Comparison of ENCODE assay signal across 18 cellular contexts in the genomic region with DNA sequence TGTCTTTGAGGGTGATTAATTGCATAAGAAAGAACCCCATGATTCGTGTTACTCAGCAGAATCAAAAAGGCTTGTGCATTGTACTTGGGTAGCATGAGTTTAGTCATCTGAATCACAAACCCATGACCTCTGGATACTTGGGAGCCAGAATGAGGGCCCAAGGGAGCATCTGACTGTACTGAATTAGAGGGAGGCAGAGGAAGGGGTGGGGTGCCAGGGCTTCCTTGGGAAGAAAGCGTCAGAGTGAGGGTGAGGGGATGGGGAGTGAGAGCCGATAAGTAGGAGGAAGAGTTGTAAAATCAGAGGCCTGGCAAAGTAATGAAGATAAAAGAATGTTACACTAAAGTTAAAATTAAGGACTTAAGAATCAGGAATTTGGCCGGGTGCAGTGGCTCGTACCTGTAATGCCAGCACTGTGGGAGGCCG. TPM values are rescaled to one million over a fixed set of nuclear protein-coding genes. Genes with fewer than 3 reads are reported as not detected.
DNase-seq lines count a peak whose midpoint lies in the region; ATAC-seq, FAIRE-seq and TF ChIP-seq lines count a peak whose summit lies in the region.
"Had no signal": no experiment of that assay in that cellular context is flagged by ENCODE, and none has a peak within 500 bp of the region (broad histone marks: within the 10 kb centered on the region; RNA-seq: fewer than 3 reads in every experiment).

No MANE protein-coding gene starts in this region.

- H3K4me2 ChIP-seq in mammary epithelial cell (ENCODE audit: insufficient read depth, low read depth, low read length), result no peak overlapping the region

- no peaks in the 10 kb centered on the region for H3K36me3 Mint-ChIP-seq in activated CD4-positive, alpha-beta T cell treated with anti-CD3 and anti-CD28 coated beads, Interleukin-2, amount 10 ng/mL, durations not matched to agents 7 days and 5 days (ENCODE audit: low read depth)
- H3K36me3 Mint-ChIP-seq: brain had no signal

- CTCF ChIA-PET in mammary epithelial cell (lab: Charles Lee; ENCODE audit: low non-redundant PET), result no interaction called here
- CTCF ChIA-PET in activated CD4-positive, alpha-beta T cell treated with anti-CD3 and anti-CD28 coated beads, Interleukin-2, amount 10 ng/mL, durations not matched to agents 7 days and 5 days (lab: Charles Lee), result no interaction called here

- no peak for FAIRE-seq in bronchial epithelial cell (lab: Jason Lieb, UNC)
- FAIRE-seq: pancreas had no signal

- H3K9me3 ChIP-seq in mammary epithelial cell (replicated peaks; ENCODE audit: insufficient read depth, low read length) (no peaks in the 10 kb centered on the region), breast epithelium (no peaks in the 10 kb centered on the region), uterus (no peaks in the 10 kb centered on the region)
- H3K9me3 ChIP-seq: lower lobe of right lung, pancreas had no signal

- no peaks in the 10 kb centered on the region for H3K9me3 Mint-ChIP-seq in activated CD4-positive, alpha-beta T cell treated with anti-CD3 and anti-CD28 coated beads, Interleukin-2, amount 10 ng/mL, durations not matched to agents 7 days and 5 days

- no peak overlapping the region for H3K4me3 Mint-ChIP-seq in activated CD4-positive, alpha-beta T cell treated with anti-CD3 and anti-CD28 coated beads, Interleukin-2, amount 10 ng/mL, durations not matched to agents 7 days and 5 days
- H3K4me3 Mint-ChIP-seq: brain had no signal

- peaks cover 6% of the 10 kb centered on the region for H3K27me3 Mint-ChIP-seq in activated CD4-positive, alpha-beta T cell treated with anti-CD3 and anti-CD28 coated beads, Interleukin-2, amount 10 ng/mL, durations not matched to agents 7 days and 5 days

- H3K9ac ChIP-seq in mammary epithelial cell (ENCODE audit: insufficient read depth, low read length), result no peak overlapping the region

- TF ChIP-seq CTCF in mammary epithelial cell (conservative IDR thresholded peaks at IDR 0.05 in 1 of 2, IDR thresholded peaks at IDR 0.05 in 1 of 2; ENCODE audit: extremely low read depth in 1 of 2, insufficient read depth in 1 of 2, low read depth in 1 of 2, low read length in 2 of 2) (no peak), breast epithelium (IDR thresholded peaks at IDR 0.05) (no peak), bronchial epithelial cell (IDR thresholded peaks at IDR 0.05; ENCODE audit: insufficient read depth, low read length, severe bottlenecking) (no peak), uterus (IDR thresholded peaks at IDR 0.05) (no peak)

- H3K27ac ChIP-seq in mammary epithelial cell (ENCODE audit: insufficient read depth, low read depth, low read length) (no peak overlapping the region), breast epithelium (no peak overlapping the region), uterus (no peak overlapping the region)
- H3K27ac ChIP-seq: 22Rv1, lower lobe of right lung, pancreas, SK-N-MC had no signal

- H3K4me1 Mint-ChIP-seq in activated CD4-positive, alpha-beta T cell treated with anti-CD3 and anti-CD28 coated beads, Interleukin-2, amount 10 ng/mL, durations not matched to agents 7 days and 5 days, result no peaks in the 10 kb centered on the region

- intact Hi-C loops in mammary epithelial cell (cut with micrococcal nuclease) (no loop called here), breast epithelium (cut with DNase I; ENCODE audit: low total_unique reads) (no loop called here), uterus (cut with DNase I; ENCODE audit: low total_unique reads) (no loop called here)

- WGBS in mammary epithelial cell (ENCODE audit: low coverage, missing lambda C conversion rate), result 89% methylated on average over 6 of the region's 6 CpGs

- TF ChIP-seq POLR2A in breast epithelium (IDR thresholded peaks at IDR 0.05) (no peak), uterus (IDR thresholded peaks at IDR 0.05) (no peak)

- no peak overlapping the region for H3K27ac Mint-ChIP-seq in activated CD4-positive, alpha-beta T cell treated with anti-CD3 and anti-CD28 coated beads, Interleukin-2, amount 10 ng/mL, durations not matched to agents 7 days and 5 days

- DNase-seq in mammary epithelial cell (peak; percentile 62), breast epithelium (ENCODE audit: low spot score in 2 of 2) (no peak), bronchial epithelial cell (ENCODE audit: low read depth) (peak; percentile 42), hepatic stellate cell (ENCODE audit: low spot score) (peak; percentile 68), uterus (peak; percentile 43 to 56), OCI-M2 (lab: John Stamatoyannopoulos, UW; ENCODE audit: unreplicated experiment) (no peak)
- no peak for DNase-seq in activated CD4-positive, alpha-beta T cell treated with anti-CD3 and anti-CD28 coated beads, Interleukin-2, amount 10 ng/mL, durations not matched to agents 7 days and 5 days
- DNase-seq: activated CD4-positive, CD25-positive, alpha-beta regulatory T cell treated with anti-CD3 and anti-CD28 coated beads, Interleukin-2, amount 50 U/mL, for 72 hours; DND-41; lower lobe of right lung; NCI-H1048; NCI-H774; pancreas had no signal

- H3K79me2 ChIP-seq in mammary epithelial cell (ENCODE audit: insufficient read depth, low read length), result peaks cover 2% of the 10 kb centered on the region

- no peaks in the 10 kb centered on the region for H3K36me3 ChIP-seq in mammary epithelial cell (ENCODE audit: insufficient read depth, low read length)
- no peaks in the 10 kb centered on the region for H3K36me3 ChIP-seq in breast epithelium
- H3K36me3 ChIP-seq in bronchial epithelial cell (ENCODE audit: control insufficient read depth, insufficient read depth, low read length), result no peaks in the 10 kb centered on the region
- no peaks in the 10 kb centered on the region for H3K36me3 ChIP-seq in uterus
- H3K36me3 ChIP-seq: lower lobe of right lung, pancreas had no signal

- in situ Hi-C loops in mammary epithelial cell (cut with MboI; ENCODE audit: low sequenced_read_pairs in 2 of 2), result loop anchor here in 1 of 2 donors (25.0 kb wide), 1 partner anchor 315 kb away; no protein-coding TSS in a partner anchor

- H3K4me1 ChIP-seq in mammary epithelial cell (ENCODE audit: insufficient read depth, low read length), result peaks cover 7% of the 10 kb centered on the region
- H3K4me1 ChIP-seq in breast epithelium, result no peaks in the 10 kb centered on the region
- no peaks in the 10 kb centered on the region for H3K4me1 ChIP-seq in uterus
- H3K4me1 ChIP-seq: pancreas had no signal

- no peak for ATAC-seq in GM18867 (IDR thresholded peaks at IDR 0.05; ENCODE audit: unreplicated experiment)
- ATAC-seq: lower lobe of right lung had no signal

- H4K20me1 ChIP-seq in mammary epithelial cell (ENCODE audit: insufficient read depth, low read length), result no peaks in the 10 kb centered on the region

- no peak overlapping the region for H2AFZ ChIP-seq in mammary epithelial cell (ENCODE audit: low read depth, low read length)

- POLR2A ChIA-PET in activated CD4-positive, alpha-beta T cell treated with anti-CD3 and anti-CD28 coated beads, Interleukin-2, amount 10 ng/mL, durations not matched to agents 7 days and 5 days (lab: Charles Lee), result no interaction called here

- no peak overlapping the region for H3K4me3 ChIP-seq in mammary epithelial cell (replicated peaks in 1 of 3; ENCODE audit: insufficient read depth in 1 of 3, low read depth in 2 of 3, low read length in 3 of 3)
- H3K4me3 ChIP-seq in breast epithelium, result no peak overlapping the region
- H3K4me3 ChIP-seq in bronchial epithelial cell (ENCODE audit: low read depth, low read length), result no peak overlapping the region
- no peak overlapping the region for H3K4me3 ChIP-seq in uterus
- H3K4me3 ChIP-seq: lower lobe of right lung, pancreas, SK-N-MC had no signal

- dilution Hi-C loops in mammary epithelial cell (cut with HindIII; ENCODE audit: low sequenced_read_pairs), result no loop called here

- H3K27me3 ChIP-seq in mammary epithelial cell (ENCODE audit: insufficient read depth, low read length) (no peaks in the 10 kb centered on the region), breast epithelium (no peaks in the 10 kb centered on the region), bronchial epithelial cell (ENCODE audit: control insufficient read depth, insufficient read depth, low read length) (no peaks in the 10 kb centered on the region), uterus (no peaks in the 10 kb centered on the region)
- H3K27me3 ChIP-seq: pancreas had no signal

- BruUV-seq in mammary epithelial cell (replicated peaks; lab: Mats Ljungman, UMichigan), result no TSS peak

RNA-seq across cellular contexts. Expression of a gene that starts 29.8 kb away (rescaled TPM):
- total RNA-seq in mammary epithelial cell (not detected), breast epithelium (not detected), bronchial epithelial cell (0.77 TPM in 1 of 2 replicates, not detected in the other), uterus (not detected)
- not detected for polyA plus RNA-seq in mammary epithelial cell
- polyA minus RNA-seq in mammary epithelial cell, result not detected
- under 1 TPM; 0.22 to 0.67 TPM for total RNA-seq in activated CD4-positive, alpha-beta T cell treated with anti-CD3 and anti-CD28 coated beads, Interleukin-2, amount 10 ng/mL, durations not matched to agents 7 days and 5 days
- total RNA-seq: HT-29, lower lobe of right lung had no signal

RNA-seq across cellular contexts. Expression of a gene that starts 30.8 kb away (rescaled TPM):
- 10 to 100 TPM in 1 of 2 donors, 1 to 10 TPM in 1; 6.0 to 15.3 TPM for total RNA-seq in mammary epithelial cell
- polyA plus RNA-seq in mammary epithelial cell, result 84.3 TPM
- polyA minus RNA-seq in mammary epithelial cell, result 81.9 TPM
- 10 to 100 TPM; 10.9 to 40.1 (median 21.6) TPM for total RNA-seq in breast epithelium
- total RNA-seq in bronchial epithelial cell, result 16.1 and 19.3 TPM in 2 replicates
- 10 to 100 TPM in 3 of 4 donors, 1 to 10 TPM in 1; 2.0 to 13.2 (median 12.4) TPM for total RNA-seq in uterus
- under 1 TPM; 0.08 to 0.15 TPM for total RNA-seq in activated CD4-positive, alpha-beta T cell treated with anti-CD3 and anti-CD28 coated beads, Interleukin-2, amount 10 ng/mL, durations not matched to agents 7 days and 5 days

Comparison
In these comparisons a context has a peak if more than half of its experiments do, and no peak if none do; other contexts are left out.
1. DNase-seq: peak in mammary epithelial cell (single experiment), bronchial epithelial cell (single experiment), hepatic stellate cell (single experiment) and uterus (2 of 2); none in breast epithelium (0 of 2), activated CD4-positive, alpha-beta T cell treated with anti-CD3 and anti-CD28 coated beads, Interleukin-2, amount 10 ng/mL, durations not matched to agents 7 days and 5 days (single experiment) and OCI-M2 (single experiment).